Comparison of ENCODE assay signal across 8 cellular contexts in genomic region chr2:98935111-98935770, GRCh38. TPM values are rescaled to one million over a fixed set of nuclear protein-coding genes. Genes with fewer than 3 reads are reported as not detected.
DNase-seq lines count a peak whose midpoint lies in the region; FAIRE-seq and TF ChIP-seq lines count a peak whose summit lies in the region.

No MANE protein-coding gene starts in this region.

- peaks cover 19% of the 10 kb centered on the region for H3K27me3 Mint-ChIP-seq in Caco-2 (ENCODE audit: insufficient read depth, unreplicated experiment)
- peaks cover 49% of the 10 kb centered on the region for H3K27me3 Mint-ChIP-seq in neural progenitor cell (ENCODE audit: insufficient read depth, low read depth)

- POLR2A ChIA-PET in Caco-2 (lab: Charles Lee), result no interaction called here

- H3K4me1 ChIP-seq in Caco-2 (no peaks in the 10 kb centered on the region; the same call in 1 of the 2 replicates), duodenal mucosa (ENCODE audit: control insufficient read depth in 1 of 2, insufficient read depth in 2 of 2, low read length in 2 of 2) (peaks cover 3 to 7% of the 10 kb centered on the region in 2 donors), neural progenitor cell (peaks cover 9% of the 10 kb centered on the region)

- H3K9ac ChIP-seq in duodenal mucosa (ENCODE audit: low read depth in 1 of 2, low read length in 2 of 2) (no peak overlapping the region), neural progenitor cell (no peak overlapping the region)

- no peak for TF ChIP-seq POLR2A in GM12891 (IDR thresholded peaks at IDR 0.05; ENCODE audit: low read depth, low read length)

- peaks cover 8% of the 10 kb centered on the region for H4K20me1 ChIP-seq in neural progenitor cell (ENCODE audit: low read depth)

- H3K27ac ChIP-seq in duodenal mucosa (ENCODE audit: low read depth, low read length), result no peak overlapping the region
- H3K27ac ChIP-seq in neural progenitor cell, result no peak overlapping the region

- H3K4me3 ChIP-seq in Caco-2 (ENCODE audit: low read depth, low read length) (peak overlapping the region; percentile 43), duodenal mucosa (ENCODE audit: low read depth in 1 of 2, low read length in 2 of 2) (peak overlapping the region; percentile 40 to 55), neural progenitor cell (peak overlapping the region; percentile 58)

- peaks cover 2% of the 10 kb centered on the region; the same call in 1 of the 2 replicates for H3K27me3 ChIP-seq in Caco-2 (replicated peaks; ENCODE audit: control insufficient read depth, insufficient read depth, low read length)
- H3K27me3 ChIP-seq in duodenal mucosa (ENCODE audit: control insufficient read depth in 1 of 2, insufficient read depth in 2 of 2, low read length in 2 of 2), result peaks cover 34 to 47% of the 10 kb centered on the region in 2 donors
- peaks cover 73% of the 10 kb centered on the region for H3K27me3 ChIP-seq in neural progenitor cell

- peak overlapping the region; percentile 61 for H3K4me3 Mint-ChIP-seq in Caco-2 (ENCODE audit: unreplicated experiment)
- peak overlapping the region; percentile 83 for H3K4me3 Mint-ChIP-seq in neural progenitor cell

- peaks cover 9% of the 10 kb centered on the region for H3K4me1 Mint-ChIP-seq in Caco-2 (ENCODE audit: low read depth, unreplicated experiment)
- peaks cover 4% of the 10 kb centered on the region for H3K4me1 Mint-ChIP-seq in neural progenitor cell

- CTCF ChIA-PET in Caco-2 (lab: Charles Lee), result no interaction called here

- H3K27ac Mint-ChIP-seq in Caco-2 (ENCODE audit: unreplicated experiment) (no peak overlapping the region), neural progenitor cell (no peak overlapping the region)

- TF ChIP-seq CTCF in Caco-2 (IDR thresholded peaks at IDR 0.05; ENCODE audit: insufficient read depth in 1 of 2, low read depth in 1 of 2, low read length in 1 of 2, severe bottlenecking in 1 of 2, unreplicated experiment in 1 of 2) (no peak), neural progenitor cell (IDR thresholded peaks at IDR 0.05) (no peak)

- H3K4me2 ChIP-seq in neural progenitor cell, result peak overlapping the region; percentile 94

- no peaks in the 10 kb centered on the region for H3K9me3 ChIP-seq in Caco-2
- H3K9me3 ChIP-seq in duodenal mucosa (ENCODE audit: control insufficient read depth in 1 of 2, low read length in 2 of 2), result no peaks in the 10 kb centered on the region
- H3K9me3 ChIP-seq in neural progenitor cell (ENCODE audit: low read depth), result no peaks in the 10 kb centered on the region

- intact Hi-C loops in Caco-2 (cut with micrococcal nuclease; ENCODE audit: unreplicated experiment), result no loop called here

- no peak for FAIRE-seq in GM12891 (lab: Jason Lieb, UNC)

- H3K9me3 Mint-ChIP-seq in Caco-2 (ENCODE audit: unreplicated experiment) (no peaks in the 10 kb centered on the region), neural progenitor cell (peaks cover 5% of the 10 kb centered on the region)

- H3K79me2 ChIP-seq in neural progenitor cell (ENCODE audit: low read depth), result no peaks in the 10 kb centered on the region

- no peaks in the 10 kb centered on the region for H3K36me3 Mint-ChIP-seq in Caco-2 (ENCODE audit: insufficient read depth, unreplicated experiment)
- no peaks in the 10 kb centered on the region for H3K36me3 Mint-ChIP-seq in neural progenitor cell

- no peak overlapping the region for H2AFZ ChIP-seq in neural progenitor cell (replicated peaks)

- no peaks in the 10 kb centered on the region for H3K36me3 ChIP-seq in Caco-2 (ENCODE audit: control insufficient read depth, insufficient read depth, low read length)
- H3K36me3 ChIP-seq in duodenal mucosa (ENCODE audit: control insufficient read depth in 1 of 2, insufficient read depth in 2 of 2, low read length in 2 of 2), result no peaks in the 10 kb centered on the region
- H3K36me3 ChIP-seq in neural progenitor cell, result no peaks in the 10 kb centered on the region

- no TSS peak for BruUV-seq in Caco-2 (replicated peaks; lab: Mats Ljungman, UMichigan)

- no peak for DNase-seq in Caco-2
- peak; percentile 74 for DNase-seq in NCI-H1105 treated with DMSO at 0.1 percent for 48 hours (lab: John Stamatoyannopoulos, UW)
- peak; percentile 24 for DNase-seq in neural progenitor cell (ENCODE audit: low spot score)
- DNase-seq in amniotic stem cell (lab: John Stamatoyannopoulos, UW), result no peak
- DNase-seq in effector CD4-positive, alpha-beta T cell, result no peak
- no peak for DNase-seq in GM12891 (ENCODE audit: insufficient read length, low spot score)
- no peak for DNase-seq in HK-2 (ENCODE audit: unreplicated experiment)

- peaks cover 15% of the 10 kb centered on the region for H3F3A ChIP-seq in neural progenitor cell (ENCODE audit: low read depth)

TF ChIP-seq in GM12891, 5 proteins besides CTCF, POLR2A, EP300 and RAD21:
- TF ChIP-seq POU2F2 (IDR thresholded peaks at IDR 0.05; ENCODE audit: low read depth, low read length) (no peak), PAX5 (IDR thresholded peaks at IDR 0.05; ENCODE audit: insufficient read depth, low read length, severe bottlenecking) (no peak), POLR2AphosphoS5 (IDR thresholded peaks at IDR 0.05; ENCODE audit: low read depth, low read length) (no peak), SPI1 (IDR thresholded peaks at IDR 0.05; ENCODE audit: low read depth, low read length) (no peak), TAF1 (IDR thresholded peaks at IDR 0.05; ENCODE audit: low read depth, low read length) (no peak)

RNA-seq across cellular contexts. Expression of gene CRACDL, which starts 0.8 kb away (rescaled TPM):
- total RNA-seq in Caco-2 (2022), result 0.77 and 1.1 TPM in 2 replicates
- 0.07 and 0.28 TPM in 2 replicates for total RNA-seq in neural progenitor cell (ENCODE audit: low replicate concordance)
- polyA plus RNA-seq in GM12891 (2012; ENCODE audit: low read depth, missing spikeins), result not detected

Comparison
In these comparisons a context has a peak if more than half of its experiments do, and no peak if none do; other contexts are left out.
1. DNase-seq: peak in NCI-H1105 treated with DMSO at 0.1 percent for 48 hours (single experiment) and neural progenitor cell (single experiment); none in Caco-2 (0 of 2), amniotic stem cell (single experiment), effector CD4-positive, alpha-beta T cell (single experiment), GM12891 (single experiment) and HK-2 (single experiment).
2. Peak in every context shown above with its lines, with median percentiles within 50 percentile points of each other: H3K4me3 ChIP-seq.